1 cellular context compared by ENCODE assay signal in the genomic region with DNA sequence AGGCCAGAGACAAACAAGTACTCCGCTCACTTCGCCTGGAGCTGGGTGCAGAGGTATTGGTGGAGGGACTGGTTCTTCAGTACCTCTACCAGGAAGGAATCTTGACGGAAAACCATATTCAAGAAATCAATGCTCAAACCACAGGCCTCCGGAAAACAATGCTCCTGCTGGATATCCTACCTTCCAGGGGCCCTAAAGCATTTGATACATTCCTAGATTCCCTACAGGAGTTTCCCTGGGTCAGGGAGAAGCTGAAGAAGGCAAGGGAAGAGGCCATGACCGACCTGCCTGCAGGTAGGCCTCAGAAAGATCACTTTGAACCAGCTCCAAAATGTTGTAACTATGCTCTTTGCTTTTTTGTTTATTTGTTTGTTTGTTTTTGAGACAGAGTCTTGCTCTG.
TF ChIP-seq lines count a peak whose summit lies in the region.

No MANE protein-coding gene starts in this region.

TF ChIP-seq in H1, 55 proteins besides CTCF, POLR2A, EP300 and RAD21:
- TF ChIP-seq SUZ12 (IDR thresholded peaks at IDR 0.05; ENCODE audit: low read length) (no peak), CBX5 (IDR thresholded peaks at IDR 0.05; ENCODE audit: low read depth, low read length) (no peak), ZNF274 (IDR thresholded peaks at IDR 0.05; ENCODE audit: borderline replicate concordance, extremely low read depth, low read length) (no peak), GABPA (IDR thresholded peaks at IDR 0.05; ENCODE audit: borderline replicate concordance, insufficient read depth, low read length) (no peak), CEBPB (IDR thresholded peaks at IDR 0.05; ENCODE audit: low read depth, low read length) (no peak), TAF1 (IDR thresholded peaks at IDR 0.05; ENCODE audit: low read depth, low read length) (no peak), ASH2L (IDR thresholded peaks at IDR 0.05; ENCODE audit: low read length) (no peak), HDAC2 (IDR thresholded peaks at IDR 0.05; ENCODE audit: borderline replicate concordance in 1 of 2, low read depth in 2 of 2, low read length in 2 of 2) (no peak), JUND (IDR thresholded peaks at IDR 0.05; ENCODE audit: low read length) (no peak), CREB1 (IDR thresholded peaks at IDR 0.05) (no peak), RNF2 (IDR thresholded peaks at IDR 0.05; ENCODE audit: borderline replicate concordance, low read depth, low read length, missing control alignments, poor library complexity, severe bottlenecking) (no peak), POLR2AphosphoS5 (IDR thresholded peaks at IDR 0.05; ENCODE audit: low read depth, low read length) (no peak), MAFK (IDR thresholded peaks at IDR 0.05; ENCODE audit: low read depth, low read length) (no peak), TEAD4 (IDR thresholded peaks at IDR 0.05; ENCODE audit: low read depth, low read length) (no peak), NANOG (IDR thresholded peaks at IDR 0.05; ENCODE audit: insufficient read depth, low read depth, low read length, poor library complexity, severe bottlenecking) (no peak)
- TF ChIP-seq, protein P1, sequence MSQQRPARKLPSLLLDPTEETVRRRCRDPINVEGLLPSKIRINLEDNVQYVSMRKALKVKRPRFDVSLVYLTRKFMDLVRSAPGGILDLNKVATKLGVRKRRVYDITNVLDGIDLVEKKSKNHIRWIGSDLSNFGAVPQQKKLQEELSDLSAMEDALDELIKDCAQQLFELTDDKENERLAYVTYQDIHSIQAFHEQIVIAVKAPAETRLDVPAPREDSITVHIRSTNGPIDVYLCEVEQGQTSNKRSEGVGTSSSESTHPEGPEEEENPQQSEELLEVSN (IDR thresholded peaks at IDR 0.05): no peak
